In the genomic region with DNA sequence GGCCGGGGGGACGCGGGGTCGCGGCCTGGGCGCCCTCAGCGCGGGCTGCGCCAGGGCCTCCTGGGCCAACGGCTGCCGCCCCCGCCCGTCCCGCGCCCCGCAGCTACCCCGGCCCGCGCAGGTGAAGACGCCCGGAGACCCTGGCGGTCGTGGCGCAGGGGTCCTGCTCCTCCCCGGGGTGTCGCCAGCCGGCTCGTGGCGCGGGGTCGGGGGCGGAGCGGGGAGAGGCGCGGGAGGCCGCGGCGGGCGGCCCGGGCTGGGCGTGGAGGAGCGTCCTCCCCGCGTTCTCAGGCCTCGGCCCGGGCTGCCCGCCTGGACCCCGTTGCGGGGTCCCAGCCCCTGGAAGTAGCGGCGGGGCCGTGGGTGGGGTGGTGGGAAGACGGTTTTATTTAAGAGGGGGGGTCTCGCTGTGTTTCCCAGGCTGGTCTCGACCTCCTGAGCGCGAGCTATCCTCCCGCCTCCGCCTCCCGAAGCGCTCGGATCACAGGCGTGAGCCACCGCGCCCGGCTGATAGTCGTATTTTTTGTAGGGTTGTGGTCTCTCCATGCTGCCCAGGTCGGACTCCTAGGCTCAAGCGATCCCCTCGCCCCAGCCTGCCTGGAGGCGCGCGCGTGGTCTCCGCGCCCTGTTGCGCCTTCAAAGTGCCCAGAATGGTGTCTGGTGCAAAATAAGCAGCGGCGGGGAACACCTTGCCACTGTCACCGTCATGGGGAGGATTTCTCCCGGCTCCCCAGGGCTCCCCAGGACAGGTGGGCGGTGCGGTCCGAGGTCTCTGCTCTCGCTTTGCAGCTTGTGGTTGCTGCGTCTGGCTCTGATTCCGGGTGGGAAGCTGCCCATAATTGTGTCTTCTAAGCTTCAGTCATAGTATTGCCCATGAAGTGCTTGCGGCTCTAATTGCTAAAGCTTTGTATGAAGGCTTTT, we compare ENCODE assay signal across 8 cellular contexts. TPM values are rescaled to one million over a fixed set of nuclear protein-coding genes. Genes with fewer than 3 reads are reported as not detected.
DNase-seq lines count a peak whose midpoint lies in the region; ATAC-seq and TF ChIP-seq lines count a peak whose summit lies in the region.

No MANE protein-coding gene starts in this region.

- H3K36me3 ChIP-seq in PC-3 (ENCODE audit: low read depth, low read length) (peaks cover 3% of the 10 kb centered on the region), iPS-20b (ENCODE audit: insufficient read depth, low read depth, low read length) (no peaks in the 10 kb centered on the region)

- H3K79me2 ChIP-seq in PC-3 (ENCODE audit: low read length): peaks cover 53% of the 10 kb centered on the region

- peak overlapping the region; percentile 100 for H3K4me3 ChIP-seq in PC-3 (ENCODE audit: low read length)
- peak overlapping the region; percentile 92 for H3K4me3 ChIP-seq in iPS-20b (ENCODE audit: low read length)

- no peaks in the 10 kb centered on the region for H3K9me2 ChIP-seq in PC-3 (replicated peaks; ENCODE audit: low read length)

- ATAC-seq in HG03039 (IDR thresholded peaks at IDR 0.05; ENCODE audit: unreplicated experiment) (peak; percentile 32), PC-3 (peak; percentile 2)

- H3K27ac ChIP-seq in PC-3 (ENCODE audit: low read length) (peak overlapping the region; percentile 34), adipose tissue (ENCODE audit: low read depth, low read length) (peak overlapping the region; percentile 80), iPS-20b (ENCODE audit: low read length) (no peak overlapping the region)

- TF ChIP-seq CTCF in PC-3 (conservative IDR thresholded peaks at IDR 0.05; ENCODE audit: low read depth, low read length): no peak

- peak overlapping the region; percentile 92 for H3K4me2 ChIP-seq in PC-3 (ENCODE audit: low read length)

- peaks cover 5% of the 10 kb centered on the region for H3F3A ChIP-seq in PC-3 (ENCODE audit: low read length, unreplicated experiment)

- H3K9me3 ChIP-seq in PC-3 (ENCODE audit: low read length) (no peaks in the 10 kb centered on the region), iPS-20b (ENCODE audit: insufficient read depth, low read depth, low read length) (no peaks in the 10 kb centered on the region)

- CTCF ChIA-PET in PC-3 (lab: Charles Lee): interaction anchor here (1.0 to 1.2 kb wide), 2 partner anchors 19 to 176 kb away, joined by 3 read pairs; no protein-coding TSS in a partner anchor

- H3K27me3 ChIP-seq in PC-3 (ENCODE audit: low read length) (no peaks in the 10 kb centered on the region), iPS-20b (ENCODE audit: insufficient read depth, low read length) (no peaks in the 10 kb centered on the region)

- H3K4me1 ChIP-seq in PC-3 (ENCODE audit: insufficient read depth, low read length) (peaks cover 36% of the 10 kb centered on the region), iPS-20b (ENCODE audit: insufficient read depth, low read length) (peaks cover 14% of the 10 kb centered on the region)

- peaks cover 40% of the 10 kb centered on the region for H4K20me1 ChIP-seq in PC-3 (ENCODE audit: low read length)

- DNase-seq in NCI-H82 (lab: John Stamatoyannopoulos, UW) (peak; percentile 57), NCI-H82 treated with DMSO at 0.1 percent for 48 hours (lab: John Stamatoyannopoulos, UW; ENCODE audit: unreplicated experiment) (no peak), PC-3 (peak; percentile 28), NK-92 (lab: John Stamatoyannopoulos, UW; ENCODE audit: unreplicated experiment) (no peak)
- DNase-seq in stimulated activated CD4-positive, alpha-beta T cell treated with anti-CD3 and anti-CD28 coated beads, Interleukin-1b, Interleukin-23, amount 100 ng/mL, for 48 hours: peak; percentile 54

- no TSS peak for BruUV-seq in PC-3 (replicated peaks; lab: Mats Ljungman, UMichigan)

- H3K9ac ChIP-seq in PC-3 (ENCODE audit: low read length): peak overlapping the region; percentile 91
- peak overlapping the region; percentile 86 for H3K9ac ChIP-seq in iPS-20b (ENCODE audit: low read depth, low read length)

- WGBS in adipose tissue, 3 donors: 0 to 1% (median 1%) methylated on average over 62 to 87 of the region's 88 CpGs

- H2AFZ ChIP-seq in PC-3 (ENCODE audit: low read length): no peak overlapping the region

- POLR2A ChIA-PET in PC-3 (lab: Charles Lee; ENCODE audit: unreplicated experiment): interaction anchor here (0.6 to 1.9 kb wide), 4 partner anchors 15 to 85 kb away, joined by 4 to 6 read pairs (median 5); partner anchors contain the start of gene SUN1

- intact Hi-C loops in PC-3 (cut with micrococcal nuclease): no loop called here

RNA-seq across cellular contexts. Expression of gene SUN1, which starts 15.3 kb away (rescaled TPM):
- total RNA-seq in PC-3 (2014; rRNA removed): 92.5 and 100 TPM in 2 replicates
- 100 to 1,000 TPM in 1 of 3 donors, 10 to 100 TPM in 2; 46.9 to 108 (median 73.0) TPM for polyA plus RNA-seq in adipose tissue

RNA-seq across cellular contexts. Expression of gene GET4, which starts 59.3 kb away (rescaled TPM):
- 96.7 and 115 TPM in 2 replicates for total RNA-seq in PC-3 (2014; rRNA removed)
- polyA plus RNA-seq in adipose tissue: 10 to 100 TPM; 27.7 to 35.9 (median 35.4) TPM

Comparison
In these comparisons a context has a peak if more than half of its experiments do, and no peak if none do; other contexts are left out.
1. DNase-seq: peak in NCI-H82 (single experiment), PC-3 (single experiment) and stimulated activated CD4-positive, alpha-beta T cell treated with anti-CD3 and anti-CD28 coated beads, Interleukin-1b, Interleukin-23, amount 100 ng/mL, for 48 hours (single experiment); none in NCI-H82 treated with DMSO at 0.1 percent for 48 hours (single experiment) and NK-92 (single experiment).